ENCODE assay signal across 8 cellular contexts in genomic region chr2:152175368-152176112, GRCh38. TPM values are rescaled to one million over a fixed set of nuclear protein-coding genes. Genes with fewer than 3 reads are reported as not detected.
DNase-seq lines count a peak whose midpoint lies in the region; ATAC-seq and TF ChIP-seq lines count a peak whose summit lies in the region.

Gene STAM2 (minus strand): TSS chr2:152175763. CDS start chr2:152175642, 121 bp downstream.

- peak; percentile 87 for TF ChIP-seq CTCF in DOHH2 (IDR thresholded peaks at IDR 0.05; ENCODE audit: low read depth, low read length, poor library complexity, severe bottlenecking)
- TF ChIP-seq CTCF in Peyer's patch (IDR thresholded peaks at IDR 0.05), result peak; percentile 85 to 98 (median 97)

- H4K20me1 ChIP-seq in DOHH2 (ENCODE audit: control insufficient read depth, insufficient read depth, low read depth, low read length), result no peaks in the 10 kb centered on the region

- peak within 1 kb of the TSS; percentile 92 for H3K4me3 ChIP-seq in DOHH2 (ENCODE audit: low read length)
- peak within 1 kb of the TSS; percentile 73 to 96 (median 94) for H3K4me3 ChIP-seq in Peyer's patch
- peak within 1 kb of the TSS; percentile 85 to 100 for H3K4me3 ChIP-seq in muscle layer of duodenum (ENCODE audit: low read depth in 1 of 2, low read length in 2 of 2)

- H3K79me2 ChIP-seq in DOHH2 (ENCODE audit: control insufficient read depth, low read length), result peaks cover 46% of the 10 kb centered on the region

- H3K36me3 ChIP-seq in DOHH2 (ENCODE audit: control insufficient read depth, low read length) (peaks cover 3% of the 10 kb centered on the region; the same call in 1 of the 2 replicates), Peyer's patch (no peaks in the 10 kb centered on the region), muscle layer of duodenum (ENCODE audit: control insufficient read depth in 1 of 2, insufficient read depth in 2 of 2, low read length in 2 of 2) (peaks cover 0 to 4% of the 10 kb centered on the region in 2 donors)

- DNase-seq in KG1 (lab: John Stamatoyannopoulos, UW) (peak; percentile 93), Peyer's patch (peak; percentile 83 to 97 (median 95))
- DNase-seq in activated T-cell treated with anti-CD3 and anti-CD28 coated beads, Interleukin-2, amount 50 U/mL, for 48 hours, result peak; percentile 96 to 97
- DNase-seq in stimulated activated CD8-positive, alpha-beta memory T cell treated with anti-CD3 and anti-CD28 coated beads, Interleukin-7, amount 100 ng/mL, for 4 hours (ENCODE audit: low read depth in 2 of 2), result peak; percentile 82 to 84

- H3K9me2 ChIP-seq in DOHH2 (replicated peaks; ENCODE audit: control insufficient read depth, low read length), result no peaks in the 10 kb centered on the region

- peak; percentile 81 to 88 for TF ChIP-seq POLR2A in Peyer's patch (IDR thresholded peaks at IDR 0.05)

- peaks cover 24% of the 10 kb centered on the region for H3K4me1 ChIP-seq in DOHH2 (ENCODE audit: control insufficient read depth, low read length)
- peaks cover 0 to 27% (median 5%) of the 10 kb centered on the region in 4 donors for H3K4me1 ChIP-seq in Peyer's patch
- peaks cover 7 to 26% of the 10 kb centered on the region in 2 donors for H3K4me1 ChIP-seq in muscle layer of duodenum (ENCODE audit: control insufficient read depth in 1 of 2, insufficient read depth in 2 of 2, low read length in 2 of 2)

- H3K9me3 ChIP-seq in DOHH2 (ENCODE audit: control insufficient read depth, insufficient read depth, low read length) (no peaks in the 10 kb centered on the region), Peyer's patch (no peaks in the 10 kb centered on the region), muscle layer of duodenum (ENCODE audit: control insufficient read depth in 1 of 2, low read length in 2 of 2) (no peaks in the 10 kb centered on the region)

- peak; percentile 85 for ATAC-seq in GM21723 (IDR thresholded peaks at IDR 0.05; ENCODE audit: unreplicated experiment)
- ATAC-seq in esophagus mucosa, result peak; percentile 95

- H3K4me2 ChIP-seq in DOHH2 (ENCODE audit: low read length), result peak within 1 kb of the TSS; percentile 84

- no peaks in the 10 kb centered on the region for H3F3A ChIP-seq in DOHH2 (ENCODE audit: control insufficient read depth, insufficient read depth)

- peak within 1 kb of the TSS; percentile 61 for H3K27ac ChIP-seq in DOHH2 (ENCODE audit: low read depth, low read length)
- H3K27ac ChIP-seq in Peyer's patch, result peak within 1 kb of the TSS; percentile 92 to 98 (median 96)
- peak within 1 kb of the TSS; percentile 97 for H3K27ac ChIP-seq in muscle layer of duodenum (ENCODE audit: low read length)

- H3K27me3 ChIP-seq in DOHH2 (ENCODE audit: control insufficient read depth, low read length), result no peaks in the 10 kb centered on the region
- H3K27me3 ChIP-seq in Peyer's patch, result no peaks in the 10 kb centered on the region
- H3K27me3 ChIP-seq in muscle layer of duodenum (ENCODE audit: low read depth, low read length), result no peaks in the 10 kb centered on the region

RNA-seq across cellular contexts. Expression of gene STAM2, which starts in this region (rescaled TPM):
- total RNA-seq in Peyer's patch, result 10 to 100 TPM; 29.7 to 46.2 (median 36.8) TPM
- total RNA-seq in esophagus mucosa, result 20.5 TPM

Comparison
In these comparisons a context has a peak if more than half of its experiments do, and no peak if none do; other contexts are left out.
1. Peak in every context shown above with its lines: DNase-seq, ATAC-seq, H3K4me3 ChIP-seq and H3K27ac ChIP-seq.